1 cellular context compared by ENCODE assay signal in genomic region chr5:57681942-57682341, GRCh38.
TF ChIP-seq lines count a peak whose summit lies in the region.

No MANE protein-coding gene starts in this region.

TF ChIP-seq in IMR-90, 13 proteins besides CTCF, POLR2A, EP300 and RAD21:
- TF ChIP-seq, protein P1, sequence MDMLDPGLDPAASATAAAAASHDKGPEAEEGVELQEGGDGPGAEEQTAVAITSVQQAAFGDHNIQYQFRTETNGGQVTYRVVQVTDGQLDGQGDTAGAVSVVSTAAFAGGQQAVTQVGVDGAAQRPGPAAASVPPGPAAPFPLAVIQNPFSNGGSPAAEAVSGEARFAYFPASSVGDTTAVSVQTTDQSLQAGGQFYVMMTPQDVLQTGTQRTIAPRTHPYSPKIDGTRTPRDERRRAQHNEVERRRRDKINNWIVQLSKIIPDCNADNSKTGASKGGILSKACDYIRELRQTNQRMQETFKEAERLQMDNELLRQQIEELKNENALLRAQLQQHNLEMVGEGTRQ (IDR thresholded peaks at IDR 0.05; ENCODE audit: low read depth, low read length), result no peak
- no peak for TF ChIP-seq MXI1 (IDR thresholded peaks at IDR 0.05; ENCODE audit: borderline replicate concordance, low read depth, low read length)
- no peak for TF ChIP-seq FOS (IDR thresholded peaks at IDR 0.05; ENCODE audit: low read depth, low read length)
- TF ChIP-seq MAFK (IDR thresholded peaks at IDR 0.05; ENCODE audit: low read depth, low read length), result no peak
- TF ChIP-seq RFX5 (IDR thresholded peaks at IDR 0.05; ENCODE audit: low read depth, low read length), result no peak
